14 cellular contexts compared by ENCODE assay signal in the genomic region with DNA sequence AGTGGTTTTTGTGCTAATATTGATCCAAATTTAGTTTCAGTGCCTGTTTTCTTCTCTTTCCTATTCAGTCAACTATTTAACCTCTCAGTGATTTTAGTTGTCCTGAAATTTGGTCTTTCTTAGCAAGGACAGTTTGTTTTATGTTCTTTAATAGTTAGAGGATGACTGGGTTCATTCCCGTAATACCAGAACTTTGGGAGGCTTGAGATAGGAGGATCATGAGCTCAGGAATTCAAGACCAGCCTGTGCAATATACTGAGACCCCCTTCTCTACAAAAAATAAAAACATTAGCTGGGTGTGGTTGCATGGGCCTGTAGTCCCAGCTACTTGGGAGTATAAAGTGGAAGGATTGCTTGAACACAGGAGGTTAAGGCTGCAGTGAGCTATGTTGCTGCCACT.
"Had no signal": no experiment of that assay in that cellular context is flagged by ENCODE, and none has a peak within 500 bp of the region (broad histone marks: within the 10 kb centered on the region; RNA-seq: fewer than 3 reads in every experiment).

No MANE protein-coding gene starts in this region.

- H3K27me3 ChIP-seq: esophagus muscularis mucosa, thyroid gland had no signal

- H3K36me3 ChIP-seq: esophagus muscularis mucosa, lower lobe of right lung, thyroid gland had no signal

- DNase-seq: activated CD4-positive, alpha-beta memory T cell treated with anti-CD3 and anti-CD28 coated beads for 36 hours; activated CD4-positive, alpha-beta T cell treated with anti-CD3 and anti-CD28 coated beads for 36 hours; activated CD8-positive, alpha-beta memory T cell treated with anti-CD3 and anti-CD28 coated beads, Interleukin-2, amount 10 ng/mL, durations not matched to agents 7 days and 5 days; activated naive CD4-positive, alpha-beta T cell; activated naive CD8-positive, alpha-beta T cell treated with anti-CD3 and anti-CD28 coated beads for 36 hours; activated T-cell treated with anti-CD3 and anti-CD28 coated beads, Interleukin-2, amount 50 U/mL, for 1 hour; cortex of kidney; effector CD4-positive, alpha-beta T cell; lower lobe of right lung; stimulated activated CD4-positive, alpha-beta T cell treated with anti-CD3 and anti-CD28 coated beads, Interleukin-2, amount 100 ng/mL, for 24 hours; stimulated activated naive CD4-positive, alpha-beta T cell treated with Interleukin-2 at 50 U/mL for 16 hours; thyroid gland had no signal

- H3K4me1 ChIP-seq: lower lobe of right lung had no signal

- H3K9me3 ChIP-seq: esophagus muscularis mucosa, lower lobe of right lung, thyroid gland had no signal

- H3K27ac ChIP-seq: esophagus muscularis mucosa, lower lobe of right lung, thyroid gland had no signal

- H3K4me3 ChIP-seq: esophagus muscularis mucosa, lower lobe of right lung, thyroid gland had no signal

- ATAC-seq: activated CD4-positive, alpha-beta T cell treated with anti-CD3 and anti-CD28 coated beads for 36 hours; activated CD8-positive, alpha-beta memory T cell treated with anti-CD3 and anti-CD28 coated beads, Interleukin-2, amount 10 ng/mL, durations not matched to agents 7 days and 5 days; activated T-helper 17 cell treated with anti-CD3 and anti-CD28 coated beads, Interleukin-2, amount 50 U/mL, for 72 hours; lower lobe of right lung had no signal
